ENCODE assay signal across 26 cellular contexts in genomic region chr5:142465476-142465875, GRCh38.
"Had no signal": no experiment of that assay in that cellular context is flagged by ENCODE, and none has a peak within 500 bp of the region (broad histone marks: within the 10 kb centered on the region; RNA-seq: fewer than 3 reads in every experiment).

No MANE protein-coding gene starts in this region.

- H3K27ac ChIP-seq: epithelial cell of prostate, esophagus squamous epithelium, pancreas, psoas muscle, sigmoid colon, suprapubic skin, tibial nerve had no signal

- H3K4me3 ChIP-seq: esophagus squamous epithelium, pancreas, psoas muscle, sigmoid colon, suprapubic skin, tibial nerve had no signal

- ATAC-seq: activated CD8-positive, alpha-beta T cell treated with anti-CD3 and anti-CD28 coated beads for 36 hours; left cardiac atrium; left ventricle myocardium superior; pancreas; psoas muscle; stimulated activated memory B cell treated with anti-CD40 and anti-IgM and Interleukin-4, amounts not matched to agents 10 μg/mL and 1 μg/mL and 100 μg/mL, for 72 hours had no signal

- H3K27me3 Mint-ChIP-seq: activated CD8-positive, alpha-beta T cell treated with anti-CD3 and anti-CD28 coated beads for 36 hours; activated naive CD4-positive, alpha-beta T cell treated with anti-CD3 and anti-CD28 coated beads, Interleukin-2, amount 50 U/mL, for 24 hours; activated naive CD8-positive, alpha-beta T cell treated with anti-CD3 and anti-CD28 coated beads, Interleukin-2, amount 50 U/mL, for 24 hours had no signal

- H3K27me3 ChIP-seq: esophagus squamous epithelium, pancreas, sigmoid colon, suprapubic skin, tibial nerve had no signal

- H3K36me3 ChIP-seq: esophagus squamous epithelium, pancreas, sigmoid colon, suprapubic skin, tibial nerve had no signal

- H3K36me3 Mint-ChIP-seq: activated naive CD4-positive, alpha-beta T cell treated with anti-CD3 and anti-CD28 coated beads, Interleukin-2, amount 50 U/mL, for 24 hours; naive B cell; stimulated activated memory B cell treated with anti-CD40 and anti-IgM and Interleukin-4, amounts not matched to agents 10 μg/mL and 1 μg/mL and 100 μg/mL, for 72 hours had no signal

- H3K27ac Mint-ChIP-seq: activated B cell treated with CpG ODN at 0.5 μM for 24 hours; activated CD8-positive, alpha-beta T cell treated with anti-CD3 and anti-CD28 coated beads for 36 hours; activated naive CD4-positive, alpha-beta T cell treated with anti-CD3 and anti-CD28 coated beads, Interleukin-2, amount 50 U/mL, for 24 hours; activated naive CD8-positive, alpha-beta T cell treated with anti-CD3 and anti-CD28 coated beads, Interleukin-2, amount 50 U/mL, for 24 hours; activated T-helper 2 cell treated with anti-CD3 and anti-CD28 coated beads, Interferon-gamma antibody, Interleukin-2, Interleukin-4, amounts not matched to agents 10 μg/mL and 5 μg/mL and 100 μg/mL, durations not matched to agents 14 hours and 24 hours and 36 hours; naive B cell; stimulated activated memory B cell treated with anti-CD40 and anti-IgM and Interleukin-4, amounts not matched to agents 10 μg/mL and 1 μg/mL and 100 μg/mL, for 72 hours; T-helper 1 cell treated with Interleukin-12 subunit alpha and Interleukin-12 subunit beta and Interleukin-4 antibody, amounts not matched to agents 30 μg/mL and 1 μg/mL, for 36 hours had no signal

- H3K9me3 Mint-ChIP-seq: activated B cell treated with CpG ODN at 0.5 μM for 24 hours; activated CD8-positive, alpha-beta T cell treated with anti-CD3 and anti-CD28 coated beads for 36 hours; activated naive CD4-positive, alpha-beta T cell treated with anti-CD3 and anti-CD28 coated beads, Interleukin-2, amount 50 U/mL, for 24 hours; activated naive CD8-positive, alpha-beta T cell treated with anti-CD3 and anti-CD28 coated beads, Interleukin-2, amount 50 U/mL, for 24 hours; activated T-cell treated with anti-CD3 and anti-CD28 coated beads, Interleukin-2, amount 50 U/mL, for 4 hours; activated T-helper 2 cell treated with anti-CD3 and anti-CD28 coated beads, Interferon-gamma antibody, Interleukin-2, Interleukin-4, amounts not matched to agents 10 μg/mL and 5 μg/mL and 100 μg/mL, durations not matched to agents 14 hours and 24 hours and 36 hours; central memory CD8-positive, alpha-beta T cell; naive B cell; stimulated activated memory B cell treated with anti-CD40 and anti-IgM and Interleukin-4, amounts not matched to agents 10 μg/mL and 1 μg/mL and 100 μg/mL, for 72 hours; T-helper 1 cell treated with Interleukin-12 subunit alpha and Interleukin-12 subunit beta and Interleukin-4 antibody, amounts not matched to agents 30 μg/mL and 1 μg/mL, for 36 hours had no signal

- DNase-seq: activated B cell treated with CpG ODN at 0.5 μM for 24 hours; activated CD4-positive, alpha-beta T cell treated with anti-CD3 and anti-CD28 coated beads, Interleukin-2, amount 50 U/mL, for 1 hour; activated CD8-positive, alpha-beta T cell treated with anti-CD3 and anti-CD28 coated beads for 36 hours; activated naive CD8-positive, alpha-beta T cell treated with anti-CD3 and anti-CD28 coated beads, Interleukin-2, amount 50 U/mL, for 24 hours; activated T-cell treated with anti-CD3 and anti-CD28 coated beads, Interleukin-2, amount 50 U/mL, for 4 hours; effector CD4-positive, alpha-beta T cell; esophagus squamous epithelium; left cardiac atrium; left ventricle myocardium superior; naive B cell; nucleus accumbens; pancreas; psoas muscle; sigmoid colon; small intestine; stimulated activated CD4-positive, alpha-beta T cell treated with anti-CD3 and anti-CD28 coated beads, Interleukin-4, amount 100 ng/mL, for 4 hours; stimulated activated CD8-positive, alpha-beta memory T cell treated with anti-CD3 and anti-CD28 coated beads, Interleukin-4, amount 100 ng/mL, for 48 hours; T-helper 9 cell had no signal

- H3K4me1 ChIP-seq: pancreas, psoas muscle had no signal

- H3K4me1 Mint-ChIP-seq: activated B cell treated with CpG ODN at 0.5 μM for 24 hours; central memory CD8-positive, alpha-beta T cell; stimulated activated memory B cell treated with anti-CD40 and anti-IgM and Interleukin-4, amounts not matched to agents 10 μg/mL and 1 μg/mL and 100 μg/mL, for 72 hours had no signal

- H3K4me3 Mint-ChIP-seq: activated B cell treated with CpG ODN at 0.5 μM for 24 hours; activated CD8-positive, alpha-beta T cell treated with anti-CD3 and anti-CD28 coated beads for 36 hours; activated naive CD4-positive, alpha-beta T cell treated with anti-CD3 and anti-CD28 coated beads, Interleukin-2, amount 50 U/mL, for 24 hours; activated naive CD8-positive, alpha-beta T cell treated with anti-CD3 and anti-CD28 coated beads, Interleukin-2, amount 50 U/mL, for 24 hours; activated T-cell treated with anti-CD3 and anti-CD28 coated beads, Interleukin-2, amount 50 U/mL, for 4 hours; central memory CD8-positive, alpha-beta T cell; naive B cell; stimulated activated memory B cell treated with anti-CD40 and anti-IgM and Interleukin-4, amounts not matched to agents 10 μg/mL and 1 μg/mL and 100 μg/mL, for 72 hours; T-helper 1 cell treated with Interleukin-12 subunit alpha and Interleukin-12 subunit beta and Interleukin-4 antibody, amounts not matched to agents 30 μg/mL and 1 μg/mL, for 36 hours had no signal

- H3K9me3 ChIP-seq: esophagus squamous epithelium, pancreas, psoas muscle, sigmoid colon, suprapubic skin, tibial nerve had no signal
